In the genomic region with DNA sequence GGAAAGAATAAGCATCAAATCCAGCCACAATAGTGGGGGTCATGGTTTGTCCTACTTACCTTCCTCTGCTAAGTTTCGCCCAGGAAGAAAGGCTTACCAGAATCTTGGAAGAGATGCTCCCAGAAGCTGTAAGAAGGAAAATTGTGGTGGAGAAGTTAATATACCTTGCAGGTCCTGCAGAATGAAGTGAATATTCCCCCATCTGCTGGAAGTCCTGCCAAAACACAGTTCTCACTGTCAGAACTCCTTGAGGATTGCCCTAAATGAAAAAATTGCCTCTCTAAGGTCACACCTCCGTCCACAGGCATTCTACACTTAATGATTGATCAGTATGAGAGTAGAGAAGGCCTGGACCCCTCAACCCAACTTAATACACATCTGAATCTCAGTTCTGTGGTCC, we compare ENCODE assay signal across 18 cellular contexts.
DNase-seq lines count a peak whose midpoint lies in the region; ATAC-seq, FAIRE-seq and TF ChIP-seq lines count a peak whose summit lies in the region.
"Had no signal": no experiment of that assay in that cellular context is flagged by ENCODE, and none has a peak within 500 bp of the region (broad histone marks: within the 10 kb centered on the region; RNA-seq: fewer than 3 reads in every experiment).

No MANE protein-coding gene starts in this region.

- H4K5ac ChIP-seq in mesendoderm (ENCODE audit: low read length) = no peak overlapping the region

- H3K18ac ChIP-seq in mesendoderm (ENCODE audit: low read length) = no peak overlapping the region

- H2BK120ac ChIP-seq in mesendoderm (ENCODE audit: low read depth, low read length) = no peak overlapping the region

- no CpG with 5 or more reads among the region's 2 CpGs for WGBS in mesendoderm (ENCODE audit: extremely low coverage, insufficient coverage, low lambda C conversion rate)
- WGBS in body of pancreas, 2 donors = 71 to 73% methylated on average over 2 of the region's 2 CpGs

- H3K36me3 Mint-ChIP-seq in WTC11 = peaks cover 3% of the 10 kb centered on the region
- H3K36me3 Mint-ChIP-seq: CD14-positive monocyte; CD8-positive, alpha-beta T cell had no signal

- no peaks in the 10 kb centered on the region for H3K27me3 Mint-ChIP-seq in WTC11 (ENCODE audit: low read depth)

- no peak for DNase-seq in D721Med (ENCODE audit: insufficient read length, low spot score)
- no peak for DNase-seq in WTC11 (ENCODE audit: low spot score)
- DNase-seq in dermis blood vessel endothelial cell = peak; percentile 3
- peak; percentile 9 for DNase-seq in mesendoderm
- DNase-seq in body of pancreas = no peak
- DNase-seq in H7 = no peak
- DNase-seq: CD8-positive, alpha-beta T cell; COR-L47; DND-41; GF-D8; GOT3; HCEC 1CT; HFFc6 had no signal

- no peak for TF ChIP-seq CTCF in D721Med (IDR thresholded peaks at IDR 0.05; ENCODE audit: insufficient read depth, missing control alignments)
- TF ChIP-seq CTCF in WTC11 (IDR thresholded peaks at IDR 0.05) = no peak
- TF ChIP-seq CTCF in body of pancreas (IDR thresholded peaks at IDR 0.05) = no peak

- H2AK5ac ChIP-seq in mesendoderm (ENCODE audit: low read length) = no peak overlapping the region

- no peak overlapping the region for H3K4me3 Mint-ChIP-seq in WTC11
- H3K4me3 Mint-ChIP-seq: CD14-positive monocyte; CD8-positive, alpha-beta T cell; HFFc6 had no signal

- H3K56ac ChIP-seq in mesendoderm (ENCODE audit: low read length) = no peak overlapping the region

- POLR2A ChIA-PET in WTC11 (lab: Charles Lee) = no interaction called here

- H2BK5ac ChIP-seq in mesendoderm (ENCODE audit: low read length) = no peak overlapping the region

- H3K27me3 ChIP-seq in mesendoderm (ENCODE audit: insufficient read depth, low read length, poor library complexity) (no peaks in the 10 kb centered on the region), body of pancreas (no peaks in the 10 kb centered on the region), H7 (ENCODE audit: control insufficient read depth, insufficient read depth, low read length) (no peaks in the 10 kb centered on the region)

- no peak overlapping the region for H3K9ac ChIP-seq in mesendoderm (ENCODE audit: low read length)

- TF ChIP-seq POLR2A in body of pancreas (IDR thresholded peaks at IDR 0.05) = no peak

- H3K4me1 ChIP-seq in mesendoderm (ENCODE audit: control insufficient read depth, low read depth, low read length) (no peaks in the 10 kb centered on the region), body of pancreas (no peaks in the 10 kb centered on the region)

- no peak overlapping the region for H3K4ac ChIP-seq in mesendoderm (ENCODE audit: low read depth, low read length)

- peaks cover 6% of the 10 kb centered on the region for H3K9me3 Mint-ChIP-seq in WTC11
- H3K9me3 Mint-ChIP-seq: CD8-positive, alpha-beta T cell had no signal

- H3K4me1 Mint-ChIP-seq in WTC11 = no peaks in the 10 kb centered on the region
- H3K4me1 Mint-ChIP-seq: CD14-positive monocyte had no signal

- H3K79me1 ChIP-seq in mesendoderm (ENCODE audit: low read length) = no peaks in the 10 kb centered on the region

- no peak overlapping the region for H3K27ac ChIP-seq in mesendoderm (ENCODE audit: low read depth, low read length)
- no peak overlapping the region for H3K27ac ChIP-seq in body of pancreas

- ATAC-seq in WTC11 = peak; percentile 34; the same call in 1 of the 2 replicates
- ATAC-seq in HG03520 (IDR thresholded peaks at IDR 0.05; ENCODE audit: unreplicated experiment) = no peak
- ATAC-seq in body of pancreas = no peak
- ATAC-seq in HG02610 (IDR thresholded peaks at IDR 0.05; ENCODE audit: unreplicated experiment) = no peak
- ATAC-seq: CD8-positive, alpha-beta T cell had no signal

- no peak overlapping the region for H2BK15ac ChIP-seq in mesendoderm (replicated peaks; ENCODE audit: low read depth)

- no peak overlapping the region for H3K4me2 ChIP-seq in mesendoderm (ENCODE audit: low read length)

- no peak overlapping the region for H4K8ac ChIP-seq in mesendoderm (ENCODE audit: low read depth, low read length)

- intact Hi-C loops in body of pancreas (cut with DNase I) = no loop called here

- no peak overlapping the region for H3K23ac ChIP-seq in mesendoderm (ENCODE audit: low read length)

- H3K79me2 ChIP-seq in mesendoderm (ENCODE audit: control insufficient read depth, insufficient read depth, low read length) = no peaks in the 10 kb centered on the region

- H3K9me3 ChIP-seq in body of pancreas = no peaks in the 10 kb centered on the region

- H3K4me3 ChIP-seq in mesendoderm (ENCODE audit: low read length) = no peak overlapping the region
- H3K4me3 ChIP-seq in body of pancreas = no peak overlapping the region
- H3K4me3 ChIP-seq in H7 (ENCODE audit: insufficient read depth, low read depth, low read length) = no peak overlapping the region

- H3K27ac Mint-ChIP-seq in WTC11 = no peak overlapping the region
- H3K27ac Mint-ChIP-seq: CD14-positive monocyte; CD8-positive, alpha-beta T cell; HFFc6 had no signal

- H3K36me3 ChIP-seq in mesendoderm (ENCODE audit: control insufficient read depth, insufficient read depth, low read length) (no peaks in the 10 kb centered on the region), body of pancreas (replicated peaks in 1 of 2; ENCODE audit: insufficient read depth in 1 of 2, low read depth in 2 of 2) (no peaks in the 10 kb centered on the region), H7 (replicated peaks; ENCODE audit: control insufficient read depth, insufficient read depth, low read length) (no peaks in the 10 kb centered on the region)

- FAIRE-seq in D721Med (lab: Jason Lieb, UNC) = peak; percentile 16
- FAIRE-seq: A204.1, GM19239 had no signal

- CTCF ChIA-PET in WTC11 (lab: Charles Lee) = no interaction called here

TF ChIP-seq in WTC11, 78 proteins besides CTCF, POLR2A, EP300 and RAD21 (continues in another document):
- no peak for TF ChIP-seq FOXP1 (CRISPR knock-in tag; IDR thresholded peaks at IDR 0.05; ENCODE audit: borderline replicate concordance)
- TF ChIP-seq, protein P1, sequence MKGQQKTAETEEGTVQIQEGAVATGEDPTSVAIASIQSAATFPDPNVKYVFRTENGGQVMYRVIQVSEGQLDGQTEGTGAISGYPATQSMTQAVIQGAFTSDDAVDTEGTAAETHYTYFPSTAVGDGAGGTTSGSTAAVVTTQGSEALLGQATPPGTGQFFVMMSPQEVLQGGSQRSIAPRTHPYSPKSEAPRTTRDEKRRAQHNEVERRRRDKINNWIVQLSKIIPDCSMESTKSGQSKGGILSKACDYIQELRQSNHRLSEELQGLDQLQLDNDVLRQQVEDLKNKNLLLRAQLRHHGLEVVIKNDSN (CRISPR knock-in tag; IDR thresholded peaks at IDR 0.05) = no peak
- no peak for TF ChIP-seq GTF2I (CRISPR knock-in tag; conservative IDR thresholded peaks at IDR 0.05)
- no peak for TF ChIP-seq KAT7 (CRISPR knock-in tag; IDR thresholded peaks at IDR 0.05; ENCODE audit: borderline replicate concordance)
- TF ChIP-seq NFATC4 (CRISPR knock-in tag; IDR thresholded peaks at IDR 0.05) = no peak
- TF ChIP-seq, protein P2, sequence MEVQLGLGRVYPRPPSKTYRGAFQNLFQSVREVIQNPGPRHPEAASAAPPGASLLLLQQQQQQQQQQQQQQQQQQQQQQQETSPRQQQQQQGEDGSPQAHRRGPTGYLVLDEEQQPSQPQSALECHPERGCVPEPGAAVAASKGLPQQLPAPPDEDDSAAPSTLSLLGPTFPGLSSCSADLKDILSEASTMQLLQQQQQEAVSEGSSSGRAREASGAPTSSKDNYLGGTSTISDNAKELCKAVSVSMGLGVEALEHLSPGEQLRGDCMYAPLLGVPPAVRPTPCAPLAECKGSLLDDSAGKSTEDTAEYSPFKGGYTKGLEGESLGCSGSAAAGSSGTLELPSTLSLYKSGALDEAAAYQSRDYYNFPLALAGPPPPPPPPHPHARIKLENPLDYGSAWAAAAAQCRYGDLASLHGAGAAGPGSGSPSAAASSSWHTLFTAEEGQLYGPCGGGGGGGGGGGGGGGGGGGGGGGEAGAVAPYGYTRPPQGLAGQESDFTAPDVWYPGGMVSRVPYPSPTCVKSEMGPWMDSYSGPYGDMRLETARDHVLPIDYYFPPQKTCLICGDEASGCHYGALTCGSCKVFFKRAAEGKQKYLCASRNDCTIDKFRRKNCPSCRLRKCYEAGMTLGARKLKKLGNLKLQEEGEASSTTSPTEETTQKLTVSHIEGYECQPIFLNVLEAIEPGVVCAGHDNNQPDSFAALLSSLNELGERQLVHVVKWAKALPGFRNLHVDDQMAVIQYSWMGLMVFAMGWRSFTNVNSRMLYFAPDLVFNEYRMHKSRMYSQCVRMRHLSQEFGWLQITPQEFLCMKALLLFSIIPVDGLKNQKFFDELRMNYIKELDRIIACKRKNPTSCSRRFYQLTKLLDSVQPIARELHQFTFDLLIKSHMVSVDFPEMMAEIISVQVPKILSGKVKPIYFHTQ (CRISPR knock-in tag; IDR thresholded peaks at IDR 0.05) = no peak
- no peak for TF ChIP-seq NFE2L1 (CRISPR knock-in tag; IDR thresholded peaks at IDR 0.05)
- no peak for TF ChIP-seq GRHL2 (CRISPR knock-in tag; IDR thresholded peaks at IDR 0.05; ENCODE audit: insufficient replicate concordance, severe bottlenecking)
- TF ChIP-seq CBFB (CRISPR knock-in tag; IDR thresholded peaks at IDR 0.05; ENCODE audit: low read depth) = no peak
- TF ChIP-seq, protein P3, sequence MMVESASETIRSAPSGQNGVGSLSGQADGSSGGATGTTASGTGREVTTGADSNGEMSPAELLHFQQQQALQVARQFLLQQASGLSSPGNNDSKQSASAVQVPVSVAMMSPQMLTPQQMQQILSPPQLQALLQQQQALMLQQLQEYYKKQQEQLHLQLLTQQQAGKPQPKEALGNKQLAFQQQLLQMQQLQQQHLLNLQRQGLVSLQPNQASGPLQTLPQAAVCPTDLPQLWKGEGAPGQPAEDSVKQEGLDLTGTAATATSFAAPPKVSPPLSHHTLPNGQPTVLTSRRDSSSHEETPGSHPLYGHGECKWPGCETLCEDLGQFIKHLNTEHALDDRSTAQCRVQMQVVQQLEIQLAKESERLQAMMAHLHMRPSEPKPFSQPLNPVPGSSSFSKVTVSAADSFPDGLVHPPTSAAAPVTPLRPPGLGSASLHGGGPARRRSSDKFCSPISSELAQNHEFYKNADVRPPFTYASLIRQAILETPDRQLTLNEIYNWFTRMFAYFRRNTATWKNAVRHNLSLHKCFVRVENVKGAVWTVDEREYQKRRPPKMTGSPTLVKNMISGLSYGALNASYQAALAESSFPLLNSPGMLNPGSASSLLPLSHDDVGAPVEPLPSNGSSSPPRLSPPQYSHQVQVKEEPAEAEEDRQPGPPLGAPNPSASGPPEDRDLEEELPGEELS (CRISPR knock-in tag; IDR thresholded peaks at IDR 0.05) = no peak
- TF ChIP-seq SP1 (CRISPR knock-in tag; conservative IDR thresholded peaks at IDR 0.05) = no peak
- TF ChIP-seq NFYB (CRISPR knock-in tag; conservative IDR thresholded peaks at IDR 0.05; ENCODE audit: low read depth) = no peak

Comparison
In these comparisons a context has a peak if more than half of its experiments do, and no peak if none do; other contexts are left out.
1. DNase-seq: peak in dermis blood vessel endothelial cell (single experiment) and mesendoderm (single experiment); none in D721Med (single experiment), WTC11 (single experiment), body of pancreas (0 of 4) and H7 (single experiment).